Comparison of ENCODE assay signal across 23 cellular contexts in genomic region chr2:21489050-21489449, GRCh38.
DNase-seq lines count a peak whose midpoint lies in the region; ATAC-seq, FAIRE-seq and TF ChIP-seq lines count a peak whose summit lies in the region.
"Had no signal": no experiment of that assay in that cellular context is flagged by ENCODE, and none has a peak within 500 bp of the region (broad histone marks: within the 10 kb centered on the region; RNA-seq: fewer than 3 reads in every experiment).

No MANE protein-coding gene starts in this region.

- WGBS in GM12878 (ENCODE audit: insufficient coverage, insufficient replicate concordance, low lambda C conversion rate, missing lambda C conversion rate), result 8% methylated on average over 3 of the region's 3 CpGs
- 80 to 88% methylated on average over 3 of the region's 3 CpGs for WGBS in thyroid gland, 2 donors

- TF ChIP-seq POLR2A in GM12878 (IDR thresholded peaks at IDR 0.05; ENCODE audit: low read depth, low read length) (no peak), thyroid gland (IDR thresholded peaks at IDR 0.05) (no peak)

- no peaks in the 10 kb centered on the region for H4K20me1 ChIP-seq in KMS-11 (ENCODE audit: insufficient read depth)
- H4K20me1 ChIP-seq in GM12878 (ENCODE audit: control insufficient read depth, insufficient read depth), result no peaks in the 10 kb centered on the region

- RAD21 ChIA-PET in GM12878 (lab: Charles Lee; ENCODE audit: unreplicated experiment), result no interaction called here

- H2AFZ ChIP-seq in KMS-11 (ENCODE audit: low read depth), result no peak overlapping the region
- H2AFZ ChIP-seq in GM12878 (ENCODE audit: control insufficient read depth, low read depth, low read length), result no peak overlapping the region

- in situ Hi-C loops in GM12878 (cut with MboI), result no loop called here

- peaks cover 9% of the 10 kb centered on the region for H3K4me1 ChIP-seq in KMS-11 (ENCODE audit: low read depth, poor library complexity, severe bottlenecking)
- H3K4me1 ChIP-seq in GM12878 (ENCODE audit: control insufficient read depth, insufficient read depth, low read length), result no peaks in the 10 kb centered on the region
- no peaks in the 10 kb centered on the region for H3K4me1 ChIP-seq in thyroid gland
- H3K4me1 ChIP-seq: A549, Caco-2 had no signal

- FAIRE-seq in GM12878 (lab: Jason Lieb, UNC), result no peak
- FAIRE-seq: A549, D721Med, HepG2 had no signal

- H3K36me3 ChIP-seq in KMS-11 (ENCODE audit: insufficient read depth) (no peaks in the 10 kb centered on the region), GM12878 (ENCODE audit: control insufficient read depth in 2 of 2, insufficient read depth in 2 of 2, low read length in 1 of 2) (no peaks in the 10 kb centered on the region), thyroid gland (no peaks in the 10 kb centered on the region)

- ATAC-seq in GM18907 (IDR thresholded peaks at IDR 0.05; ENCODE audit: unreplicated experiment), result peak; percentile 48
- peak; percentile 62 for ATAC-seq in GM12878
- ATAC-seq in left colon, result no peak
- ATAC-seq: A549, HCT116, HepG2 had no signal

- CTCF ChIA-PET in GM12878 (lab: Yijun Ruan, JAX), result interaction anchor here (0.9 to 1.3 kb wide), 2 partner anchors 9 to 87 kb away, joined by 3 read pairs; no protein-coding TSS in a partner anchor

- no peak overlapping the region for H3K9ac ChIP-seq in KMS-11
- H3K9ac ChIP-seq in GM12878 (ENCODE audit: control insufficient read depth, insufficient read depth, low read length), result no peak overlapping the region

- H3K9me3 ChIP-seq in GM12878 (replicated peaks; ENCODE audit: control insufficient read depth, insufficient read depth, low read length) (no peaks in the 10 kb centered on the region), thyroid gland (no peaks in the 10 kb centered on the region)
- H3K9me3 ChIP-seq: A549, Caco-2 had no signal

- H3K27ac ChIP-seq in KMS-11 (no peak overlapping the region), GM12878 (ENCODE audit: control insufficient read depth, insufficient read depth) (no peak overlapping the region), thyroid gland (no peak overlapping the region)
- H3K27ac ChIP-seq: 22Rv1, A549, C4-2B had no signal

- H3K4me2 ChIP-seq in KMS-11, result peak overlapping the region; percentile 10; the same call in 1 of the 2 replicates
- no peak overlapping the region for H3K4me2 ChIP-seq in GM12878 (ENCODE audit: control insufficient read depth, insufficient read depth)
- H3K4me2 ChIP-seq: A549 had no signal

- H3K27me3 ChIP-seq in KMS-11 (ENCODE audit: insufficient read depth, low read depth) (no peaks in the 10 kb centered on the region), GM12878 (replicated peaks in 1 of 2; ENCODE audit: control insufficient read depth in 2 of 2, insufficient read depth in 2 of 2, low read length in 1 of 2) (no peaks in the 10 kb centered on the region), thyroid gland (no peaks in the 10 kb centered on the region)

- intact Hi-C loops in GM12878 (cut with micrococcal nuclease; ENCODE audit: unreplicated experiment) (no loop called here), thyroid gland (cut with DNase I) (no loop called here), left colon (cut with DNase I, micrococcal nuclease) (no loop called here)

- peak; percentile 21 for DNase-seq in GM12865 (ENCODE audit: low read depth)
- DNase-seq in GM12878 (ENCODE audit: low read depth, low spot score), result no peak
- DNase-seq in NCI-H1417 (lab: John Stamatoyannopoulos, UW), result no peak
- no peak for DNase-seq in thyroid gland
- DNase-seq in left colon, result no peak
- DNase-seq: AML-193; Caco-2; CD4-positive, alpha-beta T cell; DMS153; DMS79; GDM1; GOT3; H7; HFFc6; KG1 had no signal

- TF ChIP-seq CTCF in GM12865 (IDR thresholded peaks at IDR 0.05; ENCODE audit: insufficient read depth, low read depth, low read length, missing control alignments) (no peak), KMS-11 (conservative IDR thresholded peaks at IDR 0.05; ENCODE audit: low read depth, low read length) (no peak), GM12878 (IDR thresholded peaks at IDR 0.05 in 2 of 3, conservative IDR thresholded peaks at IDR 0.05 in 1 of 3; ENCODE audit: control insufficient read depth in 2 of 3, extremely low read depth in 1 of 3, insufficient read depth in 1 of 3, low read depth in 3 of 3, low read length in 3 of 3) (no peak), thyroid gland (IDR thresholded peaks at IDR 0.05) (no peak)

- TF ChIP-seq EP300 in GM12878 (IDR thresholded peaks at IDR 0.05; ENCODE audit: borderline replicate concordance in 1 of 2, control insufficient read depth in 1 of 2, low read depth in 2 of 2, low read length in 2 of 2), result no peak

- SMC1A ChIA-PET in GM12878 (lab: Charles Lee; ENCODE audit: uncharacterized antibody, unreplicated experiment), result no interaction called here

- POLR2A ChIA-PET in GM12878 (lab: Charles Lee), result no interaction called here

- no peak overlapping the region for H3K4me3 ChIP-seq in GM12865 (ENCODE audit: low read depth, low read length)
- H3K4me3 ChIP-seq in KMS-11 (IDR thresholded peaks at IDR 0.05; ENCODE audit: insufficient read depth, low read depth, low read length), result no peak overlapping the region
- no peak overlapping the region for H3K4me3 ChIP-seq in GM12878
- H3K4me3 ChIP-seq in thyroid gland (replicated peaks in 1 of 3), result no peak overlapping the region
- H3K4me3 ChIP-seq: A549 had no signal

- no TSS peak for BruUV-seq in GM12878 (replicated peaks; lab: Mats Ljungman, UMichigan)

- TF ChIP-seq RAD21 in GM12878 (IDR thresholded peaks at IDR 0.05; ENCODE audit: insufficient read depth, low read depth, low read length), result no peak

- no peaks in the 10 kb centered on the region for H3K79me2 ChIP-seq in KMS-11 (ENCODE audit: insufficient read depth, low read depth)
- no peaks in the 10 kb centered on the region for H3K79me2 ChIP-seq in GM12878 (ENCODE audit: control insufficient read depth, insufficient read depth, low read length)

TF ChIP-seq in GM12878, 131 proteins besides CTCF, POLR2A, EP300 and RAD21 (continues in another document):
- TF ChIP-seq, protein P1, sequence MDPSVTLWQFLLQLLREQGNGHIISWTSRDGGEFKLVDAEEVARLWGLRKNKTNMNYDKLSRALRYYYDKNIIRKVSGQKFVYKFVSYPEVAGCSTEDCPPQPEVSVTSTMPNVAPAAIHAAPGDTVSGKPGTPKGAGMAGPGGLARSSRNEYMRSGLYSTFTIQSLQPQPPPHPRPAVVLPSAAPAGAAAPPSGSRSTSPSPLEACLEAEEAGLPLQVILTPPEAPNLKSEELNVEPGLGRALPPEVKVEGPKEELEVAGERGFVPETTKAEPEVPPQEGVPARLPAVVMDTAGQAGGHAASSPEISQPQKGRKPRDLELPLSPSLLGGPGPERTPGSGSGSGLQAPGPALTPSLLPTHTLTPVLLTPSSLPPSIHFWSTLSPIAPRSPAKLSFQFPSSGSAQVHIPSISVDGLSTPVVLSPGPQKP (IDR thresholded peaks at IDR 0.05; ENCODE audit: low read depth, low read length), result no peak
- TF ChIP-seq TBL1XR1 (IDR thresholded peaks at IDR 0.05; ENCODE audit: low read depth, low read length) (no peak), RBBP5 (conservative IDR thresholded peaks at IDR 0.05) (no peak), E2F8 (IDR thresholded peaks at IDR 0.05; ENCODE audit: low read depth, partially characterized antibody) (no peak), RELB (IDR thresholded peaks at IDR 0.05; ENCODE audit: low read depth) (no peak), IKZF1 (conservative IDR thresholded peaks at IDR 0.05) (no peak), RUNX3 (IDR thresholded peaks at IDR 0.05; ENCODE audit: low read length) (no peak), CREB1 (IDR thresholded peaks at IDR 0.05; ENCODE audit: low read depth) (no peak), BHLHE40 (IDR thresholded peaks at IDR 0.05; ENCODE audit: borderline replicate concordance in 1 of 2, low read depth in 2 of 2, low read length in 1 of 2) (no peak)
